In genomic region chr4:141335166-141335565, GRCh38 we compare ENCODE assay signal across 21 cellular contexts.
DNase-seq lines count a peak whose midpoint lies in the region; ATAC-seq, FAIRE-seq and TF ChIP-seq lines count a peak whose summit lies in the region.
"Had no signal": no experiment of that assay in that cellular context is flagged by ENCODE, and none has a peak within 500 bp of the region (broad histone marks: within the 10 kb centered on the region; RNA-seq: fewer than 3 reads in every experiment).

No MANE protein-coding gene starts in this region.

- FAIRE-seq in kidney (lab: Jason Lieb, UNC), result no peak
- FAIRE-seq: GM12891 had no signal

- CTCF ChIA-PET in CD8-positive, alpha-beta memory T cell (lab: Charles Lee), result no interaction called here

- no peaks in the 10 kb centered on the region for H3K9me3 Mint-ChIP-seq in CD8-positive, alpha-beta memory T cell

- H3K36me3 Mint-ChIP-seq in CD8-positive, alpha-beta memory T cell, result no peaks in the 10 kb centered on the region

- WGBS in right cardiac atrium, result 78% methylated on average over 1 of the region's 1 CpG

- peaks cover 28 to 57% of the 10 kb centered on the region in 2 donors for H3K27me3 Mint-ChIP-seq in CD8-positive, alpha-beta memory T cell

- H3K9me3 ChIP-seq in right atrium auricular region (no peaks in the 10 kb centered on the region), right cardiac atrium (ENCODE audit: control insufficient read depth, low read length) (no peaks in the 10 kb centered on the region), kidney (ENCODE audit: control insufficient read depth in 1 of 2, low read length in 2 of 2) (no peaks in the 10 kb centered on the region)
- H3K9me3 ChIP-seq in CD8-positive, alpha-beta memory T cell (ENCODE audit: low read length), result no peaks in the 10 kb centered on the region
- H3K9me3 ChIP-seq: SK-N-SH had no signal

- peaks cover 3 to 10% (median 4%) of the 10 kb centered on the region in 3 donors for H3K4me1 Mint-ChIP-seq in CD8-positive, alpha-beta memory T cell

- peak overlapping the region in 1 of 2 donors; percentile 37 for H3K9ac ChIP-seq in kidney (ENCODE audit: low read length in 2 of 2)
- H3K9ac ChIP-seq: SK-N-SH had no signal

- intact Hi-C loops in right cardiac atrium (cut with DNase I), result no loop called here
- intact Hi-C loops in kidney (cut with DNase I), result no loop called here

- H3K27me3 ChIP-seq in right atrium auricular region (no peaks in the 10 kb centered on the region), right cardiac atrium (ENCODE audit: control insufficient read depth, insufficient read depth) (no peaks in the 10 kb centered on the region)
- H3K27me3 ChIP-seq in CD8-positive, alpha-beta memory T cell (ENCODE audit: insufficient read depth, low read length, poor library complexity, severe bottlenecking), result no peaks in the 10 kb centered on the region

- H3K4me1 ChIP-seq in right atrium auricular region (no peaks in the 10 kb centered on the region), right cardiac atrium (ENCODE audit: control insufficient read depth, insufficient read depth, low read length) (no peaks in the 10 kb centered on the region), kidney (ENCODE audit: control insufficient read depth in 1 of 2, insufficient read depth in 1 of 2, low read depth in 1 of 2, low read length in 2 of 2) (peaks cover 5 to 20% of the 10 kb centered on the region in 2 donors)
- no peaks in the 10 kb centered on the region for H3K4me1 ChIP-seq in CD8-positive, alpha-beta memory T cell (ENCODE audit: insufficient read depth, low read length)

- no peak for ATAC-seq in right cardiac atrium

- H3K4me3 ChIP-seq in right atrium auricular region (no peak overlapping the region), right cardiac atrium (ENCODE audit: low read length) (no peak overlapping the region), kidney (ENCODE audit: low read length in 2 of 2) (peak overlapping the region in 1 of 2 donors; percentile 32)
- no peak overlapping the region for H3K4me3 ChIP-seq in CD8-positive, alpha-beta memory T cell (ENCODE audit: low read length)

- no peak for TF ChIP-seq CTCF in right atrium auricular region (IDR thresholded peaks at IDR 0.05)
- no peak for TF ChIP-seq CTCF in kidney (IDR thresholded peaks at IDR 0.05; ENCODE audit: borderline replicate concordance, extremely low read depth, insufficient read depth)

- POLR2A ChIA-PET in CD8-positive, alpha-beta memory T cell (lab: Charles Lee), result no interaction called here

- H3K27ac Mint-ChIP-seq in CD8-positive, alpha-beta memory T cell, result no peak overlapping the region
- H3K27ac Mint-ChIP-seq: B cell had no signal

- no peak overlapping the region for H3K4me3 Mint-ChIP-seq in CD8-positive, alpha-beta memory T cell
- H3K4me3 Mint-ChIP-seq: B cell had no signal

- H3K36me3 ChIP-seq in right atrium auricular region (no peaks in the 10 kb centered on the region), kidney (ENCODE audit: control insufficient read depth in 1 of 2, insufficient read depth in 2 of 2, low read length in 2 of 2) (no peaks in the 10 kb centered on the region)
- H3K36me3 ChIP-seq in CD8-positive, alpha-beta memory T cell (ENCODE audit: insufficient read depth, low read length), result no peaks in the 10 kb centered on the region

- H3K27ac ChIP-seq in right atrium auricular region (peak overlapping the region; percentile 68 to 73), right cardiac atrium (ENCODE audit: low read length) (no peak overlapping the region), kidney (ENCODE audit: low read depth in 2 of 2, low read length in 2 of 2) (peak overlapping the region; percentile 44 to 73)
- no peak overlapping the region for H3K27ac ChIP-seq in CD8-positive, alpha-beta memory T cell (ENCODE audit: low read depth, low read length)

- DNase-seq in right atrium auricular region (ENCODE audit: low spot score) (no peak), right cardiac atrium (no peak), NCI-H69 (lab: John Stamatoyannopoulos, UW) (peak; percentile 22), kidney (no peak), COLO668 (lab: John Stamatoyannopoulos, UW; ENCODE audit: unreplicated experiment) (no peak)
- no peak for DNase-seq in CD8-positive, alpha-beta memory T cell
- no peak for DNase-seq in activated CD4-positive, alpha-beta T cell treated with anti-CD3 and anti-CD28 coated beads for 4 hours
- DNase-seq: COR-L47, DMS153, GOT3, HCEC 1CT, KG1, NCI-H1092 treated with DMSO at 0.1 percent for 48 hours, NCI-H146, NCI-H2029 treated with DMSO at 0.1 percent for 48 hours, NCI-H226, NCI-H510A treated with DMSO at 0.1 percent for 48 hours, SHP77 treated with DMSO at 0.1 percent for 48 hours, SK-N-SH had no signal

Comparison
In these comparisons a context has a peak if more than half of its experiments do, and no peak if none do; other contexts are left out.
1. H3K27ac ChIP-seq: peak in right atrium auricular region (2 of 2) and kidney (2 of 2); none in right cardiac atrium (single experiment) and CD8-positive, alpha-beta memory T cell (single experiment).